Comparison of ENCODE assay signal across 8 cellular contexts in genomic region chr15:60649845-60650548, GRCh38.
DNase-seq lines count a peak whose midpoint lies in the region; ATAC-seq and TF ChIP-seq lines count a peak whose summit lies in the region.

No MANE protein-coding gene starts in this region.

- H3K27me3 ChIP-seq in transverse colon, result no peaks in the 10 kb centered on the region

- H3K4me1 ChIP-seq in transverse colon, result peaks cover 0 to 5% (median 0%) of the 10 kb centered on the region in 4 donors

- no peaks in the 10 kb centered on the region for H3K36me3 ChIP-seq in transverse colon

- intact Hi-C loops in transverse colon (cut with DNase I; ENCODE audit: low total_unique reads), result no loop called here

- WGBS in transverse colon (ENCODE audit: low coverage in 1 of 2), 2 donors, result 41 to 42% methylated on average over 9 to 10 of the region's 10 CpGs

- peak overlapping the region in 2 of 4 donors; percentile 1 to 33 for H3K27ac ChIP-seq in transverse colon

- TF ChIP-seq POLR2A in transverse colon (IDR thresholded peaks at IDR 0.05), result no peak

- in situ Hi-C loops in transverse colon (cut with MboI; ENCODE audit: low pct_ligation_motif_present in 1 of 4, low pct_unique_long_range_greater_than_20kb in 1 of 4, low sequenced_read_pairs in 3 of 4), result no loop called here

- no peaks in the 10 kb centered on the region for H3K9me3 ChIP-seq in transverse colon

- ATAC-seq in HG02870 (IDR thresholded peaks at IDR 0.05; ENCODE audit: unreplicated experiment), result no peak

- TF ChIP-seq CTCF in fibroblast of mammary gland (conservative IDR thresholded peaks at IDR 0.05; ENCODE audit: control insufficient read depth, insufficient read depth, low read depth, low read length), result no peak
- no peak for TF ChIP-seq CTCF in transverse colon (IDR thresholded peaks at IDR 0.05)

- peak; percentile 67 for DNase-seq in activated naive CD4-positive, alpha-beta T cell treated with Interleukin-2 at 50 U/mL for 16 hours
- DNase-seq in activated naive CD4-positive, alpha-beta T cell (lab: John Stamatoyannopoulos, UW), result no peak
- DNase-seq in T-helper 9 cell (peak; percentile 14), fibroblast of mammary gland (ENCODE audit: low read depth) (peak; percentile 30), transverse colon (peak; percentile 21), NCI-H2227 (lab: John Stamatoyannopoulos, UW; ENCODE audit: unreplicated experiment) (no peak), NCI-H2196 (lab: John Stamatoyannopoulos, UW; ENCODE audit: unreplicated experiment) (no peak)

- H3K4me3 ChIP-seq in fibroblast of mammary gland (ENCODE audit: control insufficient read depth, low read depth, low read length), result no peak overlapping the region
- H3K4me3 ChIP-seq in transverse colon, result no peak overlapping the region

- no peak for TF ChIP-seq EP300 in transverse colon (IDR thresholded peaks at IDR 0.05; ENCODE audit: low read depth)

Comparison
In these comparisons a context has a peak if more than half of its experiments do, and no peak if none do; other contexts are left out.
1. DNase-seq: peak in activated naive CD4-positive, alpha-beta T cell treated with Interleukin-2 at 50 U/mL for 16 hours (single experiment), T-helper 9 cell (single experiment), fibroblast of mammary gland (single experiment) and transverse colon (single experiment); none in activated naive CD4-positive, alpha-beta T cell (0 of 4), NCI-H2227 (single experiment) and NCI-H2196 (single experiment).